Comparison of ENCODE assay signal across 19 cellular contexts in genomic region chr1:87508247-87508646, GRCh38.
"Had no signal": no experiment of that assay in that cellular context is flagged by ENCODE, and none has a peak within 500 bp of the region (broad histone marks: within the 10 kb centered on the region; RNA-seq: fewer than 3 reads in every experiment).

No MANE protein-coding gene starts in this region.

- H3K4me2 ChIP-seq: neural progenitor cell had no signal

- DNase-seq: activated CD4-positive, alpha-beta T cell treated with anti-CD3 and anti-CD28 coated beads for 48 hours; activated CD8-positive, alpha-beta T cell treated with anti-CD3 and anti-CD28 coated beads for 36 hours; activated effector memory CD4-positive, alpha-beta T cell treated with Interleukin-2 at 50 U/mL for 16 hours; activated T-cell treated with anti-CD3 and anti-CD28 coated beads, Interleukin-2, amount 50 U/mL, for 4 hours; adrenal gland; cortex of kidney; effector CD4-positive, alpha-beta T cell; left lung; naive B cell; stimulated activated CD4-positive, alpha-beta T cell treated with anti-CD3 and anti-CD28 coated beads, Interleukin-1b, Interleukin-23, amount 100 ng/mL, for 48 hours; stomach had no signal

- H3K9ac ChIP-seq: neural progenitor cell had no signal

- H3K36me3 Mint-ChIP-seq: activated naive CD4-positive, alpha-beta T cell treated with anti-CD3 and anti-CD28 coated beads, Interleukin-2, amount 50 U/mL, for 24 hours; brain; naive B cell; neural progenitor cell; WTC11 had no signal

- H3K9me3 Mint-ChIP-seq: activated CD8-positive, alpha-beta T cell treated with anti-CD3 and anti-CD28 coated beads for 36 hours; activated naive CD4-positive, alpha-beta T cell treated with anti-CD3 and anti-CD28 coated beads, Interleukin-2, amount 50 U/mL, for 24 hours; central memory CD8-positive, alpha-beta T cell; neural progenitor cell had no signal

- H2AFZ ChIP-seq: neural progenitor cell had no signal

- H3K4me3 Mint-ChIP-seq: activated CD8-positive, alpha-beta T cell treated with anti-CD3 and anti-CD28 coated beads for 36 hours; activated naive CD4-positive, alpha-beta T cell treated with anti-CD3 and anti-CD28 coated beads, Interleukin-2, amount 50 U/mL, for 24 hours; activated T-cell treated with anti-CD3 and anti-CD28 coated beads, Interleukin-2, amount 50 U/mL, for 4 hours; brain; central memory CD8-positive, alpha-beta T cell; neural progenitor cell; WTC11 had no signal

- H3K27ac Mint-ChIP-seq: activated CD8-positive, alpha-beta T cell treated with anti-CD3 and anti-CD28 coated beads for 36 hours; activated naive CD4-positive, alpha-beta T cell treated with anti-CD3 and anti-CD28 coated beads, Interleukin-2, amount 50 U/mL, for 24 hours; brain; naive B cell; neural progenitor cell; WTC11 had no signal

- H3K4me1 Mint-ChIP-seq: activated naive CD4-positive, alpha-beta T cell treated with anti-CD3 and anti-CD28 coated beads, Interleukin-2, amount 50 U/mL, for 24 hours; central memory CD8-positive, alpha-beta T cell; naive B cell had no signal

- H3K36me3 ChIP-seq: adrenal gland, esophagus muscularis mucosa, gastroesophageal sphincter, left lung, neural progenitor cell, stomach, thoracic aorta had no signal

- H3K27me3 Mint-ChIP-seq: activated CD8-positive, alpha-beta T cell treated with anti-CD3 and anti-CD28 coated beads for 36 hours; activated naive CD4-positive, alpha-beta T cell treated with anti-CD3 and anti-CD28 coated beads, Interleukin-2, amount 50 U/mL, for 24 hours had no signal

- H3K9me3 ChIP-seq: adrenal gland, esophagus muscularis mucosa, gastroesophageal sphincter, left lung, stomach, thoracic aorta had no signal

- H3K27me3 ChIP-seq: adrenal gland, esophagus muscularis mucosa, gastroesophageal sphincter, left lung, neural progenitor cell, stomach had no signal

- H3K4me1 ChIP-seq: adrenal gland, left lung had no signal

- H3K27ac ChIP-seq: adrenal gland, esophagus muscularis mucosa, gastroesophageal sphincter, left lung, neural progenitor cell, stomach had no signal

- H3K4me3 ChIP-seq: adrenal gland, esophagus muscularis mucosa, gastroesophageal sphincter, left lung, neural progenitor cell, stomach, thoracic aorta had no signal
